43 cellular contexts compared by ENCODE assay signal in the genomic region with DNA sequence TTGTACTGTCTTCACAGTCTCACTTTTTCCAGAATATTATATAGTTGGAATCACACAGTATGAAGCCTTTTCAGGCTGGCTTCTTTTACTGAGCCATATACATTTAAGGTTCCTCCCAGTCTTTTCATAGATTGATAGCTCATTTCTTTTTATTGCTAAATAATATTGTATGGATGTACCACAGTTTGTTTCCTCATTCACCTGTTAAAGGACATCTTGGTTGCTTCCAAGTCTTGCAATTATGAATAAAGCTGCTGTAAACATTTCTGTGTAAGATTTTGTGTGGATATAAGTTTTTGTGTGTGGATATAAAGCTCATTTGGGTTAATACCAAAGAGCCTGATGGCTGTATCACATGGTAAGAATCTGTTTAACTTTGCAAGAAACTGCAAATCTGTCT. TPM values are rescaled to one million over a fixed set of nuclear protein-coding genes. Genes with fewer than 3 reads are reported as not detected.
"Had no signal": no experiment of that assay in that cellular context is flagged by ENCODE, and none has a peak within 500 bp of the region (broad histone marks: within the 10 kb centered on the region; RNA-seq: fewer than 3 reads in every experiment).

No MANE protein-coding gene starts in this region.

- H3K9me3 ChIP-seq: adrenal gland, ascending aorta, body of pancreas, breast epithelium had no signal

- H3K27me3 ChIP-seq: adrenal gland, ascending aorta, body of pancreas, brain microvascular endothelial cell, breast epithelium, cardiac muscle cell had no signal

- H3K4me1 Mint-ChIP-seq: activated T-helper 17 cell treated with anti-CD3 and anti-CD28 coated beads, Interleukin-2, amount 50 U/mL, for 72 hours; brain had no signal

- H3K36me3 Mint-ChIP-seq: activated naive CD4-positive, alpha-beta T cell treated with anti-CD3 and anti-CD28 coated beads, Interleukin-2, amount 10 ng/mL, durations not matched to agents 7 days and 5 days; activated naive CD4-positive, alpha-beta T cell treated with anti-CD3 and anti-CD28 coated beads, Interleukin-2, amount 50 U/mL, for 24 hours; activated naive CD4-positive, alpha-beta T cell treated with anti-CD3 and anti-CD28 coated beads, Interleukin-2, amount 50 U/mL, for 72 hours; activated naive CD8-positive, alpha-beta T cell; activated naive CD8-positive, alpha-beta T cell treated with anti-CD3 and anti-CD28 coated beads for 36 hours; activated naive CD8-positive, alpha-beta T cell treated with anti-CD3 and anti-CD28 coated beads, Interleukin-2, amount 10 ng/mL, durations not matched to agents 7 days and 5 days; brain had no signal

- ATAC-seq: activated naive CD4-positive, alpha-beta T cell treated with anti-CD3 and anti-CD28 coated beads, Interleukin-2, amount 50 U/mL, for 72 hours; activated naive CD8-positive, alpha-beta T cell treated with anti-CD3 and anti-CD28 coated beads, Interleukin-2, amount 50 U/mL, for 24 hours; activated T-cell treated with anti-CD3 and anti-CD28 coated beads, Interleukin-2, amount 50 U/mL, for 4 hours; activated T-cell treated with anti-CD3 and anti-CD28 coated beads, Interleukin-2, amount 50 U/mL, for 72 hours; activated T-helper 17 cell treated with anti-CD3 and anti-CD28 coated beads, Interleukin-2, amount 50 U/mL, for 72 hours; body of pancreas had no signal

- H3K27ac Mint-ChIP-seq: activated naive CD4-positive, alpha-beta T cell treated with anti-CD3 and anti-CD28 coated beads for 36 hours; activated naive CD4-positive, alpha-beta T cell treated with anti-CD3 and anti-CD28 coated beads, Interleukin-2, amount 10 ng/mL, durations not matched to agents 7 days and 5 days; activated naive CD4-positive, alpha-beta T cell treated with anti-CD3 and anti-CD28 coated beads, Interleukin-2, amount 50 U/mL, for 24 hours; activated naive CD4-positive, alpha-beta T cell treated with anti-CD3 and anti-CD28 coated beads, Interleukin-2, amount 50 U/mL, for 72 hours; activated naive CD8-positive, alpha-beta T cell; activated naive CD8-positive, alpha-beta T cell treated with anti-CD3 and anti-CD28 coated beads for 36 hours; activated naive CD8-positive, alpha-beta T cell treated with anti-CD3 and anti-CD28 coated beads, Interleukin-2, amount 10 ng/mL, durations not matched to agents 7 days and 5 days; activated naive CD8-positive, alpha-beta T cell treated with anti-CD3 and anti-CD28 coated beads, Interleukin-2, amount 50 U/mL, for 24 hours; activated T-cell treated with anti-CD3 and anti-CD28 coated beads, Interleukin-2, amount 50 U/mL, for 24 hours; activated T-cell treated with anti-CD3 and anti-CD28 coated beads, Interleukin-2, amount 50 U/mL, for 72 hours; activated T-helper 1 cell treated with anti-CD3 and anti-CD28 coated beads, Interleukin-12 subunit alpha, Interleukin-12 subunit beta, Interleukin-2, Interleukin-4 antibody, amounts not matched to agents 30 ng/mL and 10 ng/mL and 1 ng/mL, durations not matched to agents 14 hours and 24 hours and 36 hours; activated T-helper 17 cell treated with anti-CD3 and anti-CD28 coated beads, Interleukin-2, amount 50 U/mL, for 72 hours; activated T-helper 2 cell treated with anti-CD3 and anti-CD28 coated beads, Interferon-gamma antibody, Interleukin-2, Interleukin-4, amounts not matched to agents 10 μg/mL and 5 μg/mL and 100 μg/mL, durations not matched to agents 14 hours and 24 hours and 36 hours; brain had no signal

- H3K9me3 Mint-ChIP-seq: activated naive CD4-positive, alpha-beta T cell treated with anti-CD3 and anti-CD28 coated beads for 36 hours; activated naive CD4-positive, alpha-beta T cell treated with anti-CD3 and anti-CD28 coated beads, Interleukin-2, amount 50 U/mL, for 24 hours; activated naive CD4-positive, alpha-beta T cell treated with anti-CD3 and anti-CD28 coated beads, Interleukin-2, amount 50 U/mL, for 72 hours; activated naive CD8-positive, alpha-beta T cell treated with anti-CD3 and anti-CD28 coated beads, Interleukin-2, amount 50 U/mL, for 24 hours; activated T-cell treated with anti-CD3 and anti-CD28 coated beads, Interleukin-2, amount 50 U/mL, for 24 hours; activated T-cell treated with anti-CD3 and anti-CD28 coated beads, Interleukin-2, amount 50 U/mL, for 4 hours; activated T-helper 1 cell treated with anti-CD3 and anti-CD28 coated beads, Interleukin-12 subunit alpha, Interleukin-12 subunit beta, Interleukin-2, Interleukin-4 antibody, amounts not matched to agents 30 ng/mL and 10 ng/mL and 1 ng/mL, durations not matched to agents 14 hours and 24 hours and 36 hours; activated T-helper 17 cell treated with anti-CD3 and anti-CD28 coated beads, Interleukin-2, amount 50 U/mL, for 72 hours; activated T-helper 2 cell treated with anti-CD3 and anti-CD28 coated beads, Interferon-gamma antibody, Interleukin-2, Interleukin-4, amounts not matched to agents 10 μg/mL and 5 μg/mL and 100 μg/mL, durations not matched to agents 14 hours and 24 hours and 36 hours; central memory CD8-positive, alpha-beta T cell had no signal

- H3K4me3 Mint-ChIP-seq: activated naive CD4-positive, alpha-beta T cell treated with anti-CD3 and anti-CD28 coated beads for 36 hours; activated naive CD4-positive, alpha-beta T cell treated with anti-CD3 and anti-CD28 coated beads, Interleukin-2, amount 10 ng/mL, durations not matched to agents 7 days and 5 days; activated naive CD4-positive, alpha-beta T cell treated with anti-CD3 and anti-CD28 coated beads, Interleukin-2, amount 50 U/mL, for 24 hours; activated naive CD8-positive, alpha-beta T cell treated with anti-CD3 and anti-CD28 coated beads for 36 hours; activated naive CD8-positive, alpha-beta T cell treated with anti-CD3 and anti-CD28 coated beads, Interleukin-2, amount 10 ng/mL, durations not matched to agents 7 days and 5 days; activated naive CD8-positive, alpha-beta T cell treated with anti-CD3 and anti-CD28 coated beads, Interleukin-2, amount 50 U/mL, for 24 hours; activated T-cell treated with anti-CD3 and anti-CD28 coated beads, Interleukin-2, amount 50 U/mL, for 24 hours; activated T-cell treated with anti-CD3 and anti-CD28 coated beads, Interleukin-2, amount 50 U/mL, for 4 hours; activated T-cell treated with anti-CD3 and anti-CD28 coated beads, Interleukin-2, amount 50 U/mL, for 72 hours; activated T-helper 1 cell treated with anti-CD3 and anti-CD28 coated beads, Interleukin-12 subunit alpha, Interleukin-12 subunit beta, Interleukin-2, Interleukin-4 antibody, amounts not matched to agents 30 ng/mL and 10 ng/mL and 1 ng/mL, durations not matched to agents 14 hours and 24 hours and 36 hours; activated T-helper 17 cell treated with anti-CD3 and anti-CD28 coated beads, Interleukin-2, amount 50 U/mL, for 72 hours; brain; central memory CD8-positive, alpha-beta T cell had no signal

- H3K27me3 Mint-ChIP-seq: activated naive CD8-positive, alpha-beta T cell; activated naive CD8-positive, alpha-beta T cell treated with anti-CD3 and anti-CD28 coated beads, Interleukin-2, amount 50 U/mL, for 24 hours had no signal

- H3K4me1 ChIP-seq: ascending aorta, breast epithelium had no signal

- H3K27ac ChIP-seq: adrenal gland, ascending aorta, body of pancreas, brain microvascular endothelial cell, breast epithelium, cardiac muscle cell had no signal

- H3K36me3 ChIP-seq: adrenal gland, ascending aorta, brain microvascular endothelial cell, breast epithelium, cardiac muscle cell had no signal

- H3K4me3 ChIP-seq: adrenal gland, ascending aorta, body of pancreas, breast epithelium, cardiac muscle cell had no signal

- DNase-seq: activated effector memory CD4-positive, alpha-beta T cell treated with anti-CD3 and anti-CD28 coated beads, Interleukin-2, amount 50 U/mL, for 16 hours; activated effector memory CD4-positive, alpha-beta T cell treated with Interleukin-2 at 50 U/mL for 16 hours; activated gamma-delta T cell; activated gamma-delta T cell treated with Interleukin-2 at 50 U/mL for 16 hours; activated naive CD4-positive, alpha-beta T cell; activated naive CD4-positive, alpha-beta T cell treated with anti-CD3 and anti-CD28 coated beads for 36 hours; activated naive CD4-positive, alpha-beta T cell treated with anti-CD3 and anti-CD28 coated beads, Interleukin-2, amount 10 ng/mL, durations not matched to agents 7 days and 5 days; activated naive CD4-positive, alpha-beta T cell treated with anti-CD3 and anti-CD28 coated beads, Interleukin-2, amount 50 U/mL, for 16 hours; activated naive CD4-positive, alpha-beta T cell treated with Interleukin-2 at 50 U/mL for 16 hours; activated naive CD8-positive, alpha-beta T cell treated with anti-CD3 and anti-CD28 coated beads for 36 hours; activated naive CD8-positive, alpha-beta T cell treated with anti-CD3 and anti-CD28 coated beads, Interleukin-2, amount 10 ng/mL, durations not matched to agents 7 days and 5 days; activated naive CD8-positive, alpha-beta T cell treated with anti-CD3 and anti-CD28 coated beads, Interleukin-2, amount 50 U/mL, for 24 hours; activated T-cell treated with anti-CD3 and anti-CD28 coated beads, Interleukin-2, amount 50 U/mL, for 1 hour; activated T-cell treated with anti-CD3 and anti-CD28 coated beads, Interleukin-2, amount 50 U/mL, for 24 hours; activated T-cell treated with anti-CD3 and anti-CD28 coated beads, Interleukin-2, amount 50 U/mL, for 4 hours; activated T-cell treated with anti-CD3 and anti-CD28 coated beads, Interleukin-2, amount 50 U/mL, for 48 hours; activated T-cell treated with anti-CD3 and anti-CD28 coated beads, Interleukin-2, amount 50 U/mL, for 72 hours; adrenal gland; amniotic stem cell; amygdala; anterior cingulate cortex; aorta; body of pancreas; brain microvascular endothelial cell; caudate nucleus; central memory CD4-positive, alpha-beta T cell; cerebellar nuclear complex had no signal

RNA-seq across cellular contexts. Expression of a gene that starts 24.5 kb away (rescaled TPM):
- total RNA-seq: activated naive CD4-positive, alpha-beta T cell treated with anti-CD3 and anti-CD28 coated beads for 36 hours; activated naive CD4-positive, alpha-beta T cell treated with anti-CD3 and anti-CD28 coated beads, Interleukin-2, amount 50 U/mL, for 72 hours; activated naive CD8-positive, alpha-beta T cell treated with anti-CD3 and anti-CD28 coated beads for 36 hours; activated naive CD8-positive, alpha-beta T cell treated with anti-CD3 and anti-CD28 coated beads, Interleukin-2, amount 10 ng/mL, durations not matched to agents 7 days and 5 days; activated T-cell treated with anti-CD3 and anti-CD28 coated beads, Interleukin-2, amount 50 U/mL, for 4 hours; activated T-cell treated with anti-CD3 and anti-CD28 coated beads, Interleukin-2, amount 50 U/mL, for 72 hours; activated T-helper 1 cell treated with anti-CD3 and anti-CD28 coated beads, Interleukin-12 subunit alpha, Interleukin-12 subunit beta, Interleukin-2, Interleukin-4 antibody, amounts not matched to agents 30 ng/mL and 10 ng/mL and 1 ng/mL, durations not matched to agents 14 hours and 24 hours and 36 hours; activated T-helper 17 cell treated with anti-CD3 and anti-CD28 coated beads, Interleukin-2, amount 50 U/mL, for 72 hours; activated T-helper 2 cell treated with anti-CD3 and anti-CD28 coated beads, Interferon-gamma antibody, Interleukin-2, Interleukin-4, amounts not matched to agents 10 μg/mL and 5 μg/mL and 100 μg/mL, durations not matched to agents 14 hours and 24 hours and 36 hours; adrenal gland; aorta; ascending aorta; astrocyte; body of pancreas; breast epithelium; bronchial epithelial cell; cardiac muscle cell; cardiac septum; cerebellum; chondrocyte had no signal

RNA-seq across cellular contexts. Expression of a gene that starts 56.3 kb away (rescaled TPM):
- total RNA-seq: activated naive CD4-positive, alpha-beta T cell treated with anti-CD3 and anti-CD28 coated beads for 36 hours; activated T-cell treated with anti-CD3 and anti-CD28 coated beads, Interleukin-2, amount 50 U/mL, for 72 hours; activated T-helper 1 cell treated with anti-CD3 and anti-CD28 coated beads, Interleukin-12 subunit alpha, Interleukin-12 subunit beta, Interleukin-2, Interleukin-4 antibody, amounts not matched to agents 30 ng/mL and 10 ng/mL and 1 ng/mL, durations not matched to agents 14 hours and 24 hours and 36 hours; activated T-helper 17 cell treated with anti-CD3 and anti-CD28 coated beads, Interleukin-2, amount 50 U/mL, for 72 hours; activated T-helper 2 cell treated with anti-CD3 and anti-CD28 coated beads, Interferon-gamma antibody, Interleukin-2, Interleukin-4, amounts not matched to agents 10 μg/mL and 5 μg/mL and 100 μg/mL, durations not matched to agents 14 hours and 24 hours and 36 hours; aorta; ascending aorta; astrocyte; body of pancreas; bronchial epithelial cell; cardiac septum; cerebellum; chondrocyte had no signal
